In genomic region chr9:123928471-123929176, GRCh38 we compare ENCODE assay signal across 8 cellular contexts. TPM values are rescaled to one million over a fixed set of nuclear protein-coding genes. Genes with fewer than 3 reads are reported as not detected.
DNase-seq lines count a peak whose midpoint lies in the region; ATAC-seq, FAIRE-seq and TF ChIP-seq lines count a peak whose summit lies in the region.

No MANE protein-coding gene starts in this region.

- H3K27me3 ChIP-seq in bronchial epithelial cell (ENCODE audit: control insufficient read depth, insufficient read depth, low read length) = no peaks in the 10 kb centered on the region
- H3K27me3 ChIP-seq in lung (ENCODE audit: control insufficient read depth, insufficient read depth) = no peaks in the 10 kb centered on the region

- H3K36me3 ChIP-seq in ES-I3 (ENCODE audit: insufficient read depth, low read length) (no peaks in the 10 kb centered on the region), bronchial epithelial cell (ENCODE audit: control insufficient read depth, insufficient read depth, low read length) (no peaks in the 10 kb centered on the region), lung (ENCODE audit: control insufficient read depth in 2 of 2, insufficient read depth in 2 of 2, low read length in 2 of 2) (no peaks in the 10 kb centered on the region), urinary bladder (ENCODE audit: insufficient read depth) (no peaks in the 10 kb centered on the region)

- H3K9ac ChIP-seq in ES-I3 (ENCODE audit: low read depth, low read length) = peak overlapping the region; percentile 55

- WGBS in lung, 2 donors = 29 to 37% methylated on average over 7 of the region's 7 CpGs
- 51% methylated on average over 7 of the region's 7 CpGs for WGBS in urinary bladder

- no peak for FAIRE-seq in bronchial epithelial cell (lab: Jason Lieb, UNC)

- peak; percentile 46 for DNase-seq in NB4 (ENCODE audit: low read depth)
- DNase-seq in bronchial epithelial cell (ENCODE audit: low read depth) = peak; percentile 12
- no peak for DNase-seq in lung (ENCODE audit: low spot score)
- DNase-seq in SIG-M5 (lab: John Stamatoyannopoulos, UW) = no peak

- peak overlapping the region; percentile 94 for H3K4me3 ChIP-seq in NB4 (ENCODE audit: low read depth, low read length)
- H3K4me3 ChIP-seq in bronchial epithelial cell (ENCODE audit: low read depth, low read length) = peak overlapping the region; percentile 54
- no peak overlapping the region for H3K4me3 ChIP-seq in lung
- peak overlapping the region; percentile 99 for H3K4me3 ChIP-seq in urinary bladder (ENCODE audit: low read depth, low read length)

- no peak for ATAC-seq in lung (ENCODE audit: insufficient read depth, low FRiP score)
- no peak for ATAC-seq in GM18519 (IDR thresholded peaks at IDR 0.05; ENCODE audit: low FRiP score, unreplicated experiment)
- ATAC-seq in HG02678 (IDR thresholded peaks at IDR 0.05; ENCODE audit: unreplicated experiment) = no peak

- TF ChIP-seq POLR2A in NB4 (IDR thresholded peaks at IDR 0.05; ENCODE audit: extremely low read depth, insufficient read length) = no peak

- H3K9me3 ChIP-seq in ES-I3 (ENCODE audit: control insufficient read depth, insufficient read depth, low read length) = 0 out of 2 replicates have a peak, but pooled peaks cover 3% of the 10 kb centered on the region
- H3K9me3 ChIP-seq in lung (ENCODE audit: control insufficient read depth in 2 of 2, insufficient read depth in 1 of 2, low read length in 1 of 2) = no peaks in the 10 kb centered on the region

- H3K27ac ChIP-seq in lung (ENCODE audit: low read depth in 1 of 2, low read length in 1 of 2) (peak overlapping the region; percentile 46 to 64), urinary bladder (ENCODE audit: low read depth) (no peak overlapping the region)

- TF ChIP-seq CTCF in NB4 (IDR thresholded peaks at IDR 0.05; ENCODE audit: low read depth, low read length) (no peak), bronchial epithelial cell (IDR thresholded peaks at IDR 0.05; ENCODE audit: insufficient read depth, low read length, severe bottlenecking) (no peak), lung (IDR thresholded peaks at IDR 0.05; ENCODE audit: control extremely low read depth, extremely low read depth) (no peak)

- H3K4me1 ChIP-seq in ES-I3 (ENCODE audit: insufficient read depth, low read length) (peaks cover 24% of the 10 kb centered on the region), lung (ENCODE audit: control insufficient read depth in 2 of 2, insufficient read depth in 2 of 2, low read length in 2 of 2) (peaks cover 8 to 18% of the 10 kb centered on the region in 2 donors), urinary bladder (ENCODE audit: insufficient read depth) (peaks cover 3% of the 10 kb centered on the region)

RNA-seq across cellular contexts. Expression of gene DENND1A, which starts 1.3 kb away (rescaled TPM):
- 6.1 and 8.3 TPM in 2 replicates for total RNA-seq in bronchial epithelial cell
- total RNA-seq in lung = 10 to 100 TPM; 17.4 to 29.8 TPM
- polyA plus RNA-seq in lung = 10 to 100 TPM in 1 of 2 donors, 1 to 10 TPM in 1; 5.7 to 11.5 TPM
- total RNA-seq in urinary bladder = 20.2 TPM
- 14.8 TPM for polyA plus RNA-seq in urinary bladder

Comparison
In these comparisons a context has a peak if more than half of its experiments do, and no peak if none do; other contexts are left out.
1. DNase-seq: peak in NB4 (single experiment) and bronchial epithelial cell (single experiment); none in lung (single experiment) and SIG-M5 (single experiment).